ENCODE assay signal across 19 cellular contexts in genomic region chr16:87133966-87134945, GRCh38.
DNase-seq lines count a peak whose midpoint lies in the region; ATAC-seq and TF ChIP-seq lines count a peak whose summit lies in the region.
"Had no signal": no experiment of that assay in that cellular context is flagged by ENCODE, and none has a peak within 500 bp of the region (broad histone marks: within the 10 kb centered on the region; RNA-seq: fewer than 3 reads in every experiment).

No MANE protein-coding gene starts in this region.

- peaks cover 2% of the 10 kb centered on the region for H3K27me3 Mint-ChIP-seq in WTC11 (ENCODE audit: low read depth)

- intact Hi-C loops in posterior vena cava (cut with DNase I), result no loop called here

- peak overlapping the region; percentile 40; the same call in 1 of the 2 replicates for H3K27ac Mint-ChIP-seq in WTC11
- H3K27ac Mint-ChIP-seq: CD8-positive, alpha-beta memory T cell; HFFc6 had no signal

- CTCF ChIA-PET in WTC11 (lab: Charles Lee), result interaction anchor here (0.8 to 1.4 kb wide), 2 partner anchors 57 to 72 kb away, joined by 3 read pairs; no protein-coding TSS in a partner anchor

- no peak overlapping the region for H3K4me3 ChIP-seq in H7 (ENCODE audit: insufficient read depth, low read depth, low read length)
- H3K4me3 ChIP-seq: MG63, Peyer's patch had no signal

- POLR2A ChIA-PET in WTC11 (lab: Charles Lee), result interaction anchor here (0.6 kb wide), 1 partner anchor 608 kb away, joined by 3 read pairs; no protein-coding TSS in a partner anchor

- ATAC-seq in WTC11, result no peak

- H3K27me3 ChIP-seq in H7 (ENCODE audit: control insufficient read depth, insufficient read depth, low read length), result no peaks in the 10 kb centered on the region
- H3K27me3 ChIP-seq: MG63, Peyer's patch had no signal

- no peak overlapping the region for H3K4me3 Mint-ChIP-seq in WTC11
- H3K4me3 Mint-ChIP-seq: CD8-positive, alpha-beta memory T cell; HFFc6 had no signal

- peaks cover 11% of the 10 kb centered on the region for H3K36me3 Mint-ChIP-seq in WTC11

- TF ChIP-seq CTCF in WTC11 (IDR thresholded peaks at IDR 0.05), result no peak

- no peaks in the 10 kb centered on the region for H3K36me3 ChIP-seq in H7 (replicated peaks; ENCODE audit: control insufficient read depth, insufficient read depth, low read length)
- H3K36me3 ChIP-seq: MG63, Peyer's patch had no signal

- no peaks in the 10 kb centered on the region for H3K4me1 Mint-ChIP-seq in WTC11
- H3K4me1 Mint-ChIP-seq: CD8-positive, alpha-beta memory T cell had no signal

- DNase-seq in H7, result peak; percentile 11
- DNase-seq in WTC11 (ENCODE audit: low spot score), result no peak
- DNase-seq in mesenteric fat pad (ENCODE audit: low spot score), result peak; percentile 72
- peak; percentile 60 for DNase-seq in posterior vena cava (ENCODE audit: low spot score)
- DNase-seq in cerebellar cortex (ENCODE audit: low spot score), result no peak
- DNase-seq in NCI-H2107 treated with DMSO at 0.1 percent for 48 hours (lab: John Stamatoyannopoulos, UW; ENCODE audit: unreplicated experiment), result no peak
- no peak for DNase-seq in cerebellar nuclear complex (lab: John Stamatoyannopoulos, UW)
- DNase-seq: Calu3; CD8-positive, alpha-beta memory T cell; GDM1; HFFc6; MG63; NCI-H1048; NCI-H1417 treated with DMSO at 0.1 percent for 48 hours; NCI-H187; NCI-H2107; NCI-H69; NK-92 treated with Interleukin-12 subunit alpha and Interleukin-12 subunit beta, amount 100 ng/mL, for 24 hours; Peyer's patch had no signal

- peaks cover 22% of the 10 kb centered on the region for H3K9me3 Mint-ChIP-seq in WTC11
- H3K9me3 Mint-ChIP-seq: CD8-positive, alpha-beta memory T cell had no signal

TF ChIP-seq in WTC11, 78 proteins besides CTCF, POLR2A, EP300 and RAD21:
- no peak for TF ChIP-seq PREB (CRISPR knock-in tag; IDR thresholded peaks at IDR 0.05; ENCODE audit: borderline replicate concordance)
- TF ChIP-seq EMX1 (CRISPR knock-in tag; IDR thresholded peaks at IDR 0.05), result no peak
- no peak for TF ChIP-seq E2F1 (CRISPR knock-in tag; IDR thresholded peaks at IDR 0.05)
- no peak for TF ChIP-seq ZNF423 (CRISPR knock-in tag; IDR thresholded peaks at IDR 0.05)
- no peak for TF ChIP-seq FOXJ3 (CRISPR knock-in tag; IDR thresholded peaks at IDR 0.05; ENCODE audit: borderline replicate concordance)
- no peak for TF ChIP-seq ELF4 (CRISPR knock-in tag; IDR thresholded peaks at IDR 0.05; ENCODE audit: low read depth)
- no peak for TF ChIP-seq RELA (CRISPR knock-in tag; IDR thresholded peaks at IDR 0.05; ENCODE audit: borderline replicate concordance)
- TF ChIP-seq FOXP1 (CRISPR knock-in tag; IDR thresholded peaks at IDR 0.05; ENCODE audit: borderline replicate concordance), result no peak
- TF ChIP-seq KAT7 (CRISPR knock-in tag; IDR thresholded peaks at IDR 0.05; ENCODE audit: borderline replicate concordance), result no peak
- no peak for TF ChIP-seq AR (CRISPR knock-in tag; IDR thresholded peaks at IDR 0.05)
- TF ChIP-seq ZNF317 (CRISPR knock-in tag; IDR thresholded peaks at IDR 0.05; ENCODE audit: borderline replicate concordance, low read depth), result no peak
- no peak for TF ChIP-seq NFE2L1 (CRISPR knock-in tag; IDR thresholded peaks at IDR 0.05)
- TF ChIP-seq SMAD3 (CRISPR knock-in tag; IDR thresholded peaks at IDR 0.05; ENCODE audit: borderline replicate concordance), result no peak
- TF ChIP-seq MAX (CRISPR knock-in tag; IDR thresholded peaks at IDR 0.05), result no peak
- no peak for TF ChIP-seq PRRX2 (CRISPR knock-in tag; IDR thresholded peaks at IDR 0.05)
- TF ChIP-seq TCF7 (CRISPR knock-in tag; IDR thresholded peaks at IDR 0.05; ENCODE audit: low read depth), result no peak
- no peak for TF ChIP-seq ZNF281 (CRISPR knock-in tag; IDR thresholded peaks at IDR 0.05)
- no peak for TF ChIP-seq SOX15 (CRISPR knock-in tag; IDR thresholded peaks at IDR 0.05)
- no peak for TF ChIP-seq NFATC4 (CRISPR knock-in tag; IDR thresholded peaks at IDR 0.05)
- no peak for TF ChIP-seq ZNF219 (CRISPR knock-in tag; IDR thresholded peaks at IDR 0.05; ENCODE audit: borderline replicate concordance)

Comparison
In these comparisons a context has a peak if more than half of its experiments do, and no peak if none do; other contexts are left out.
1. DNase-seq: peak in H7 (single experiment), mesenteric fat pad (single experiment) and posterior vena cava (single experiment); none in WTC11 (single experiment), cerebellar cortex (single experiment), NCI-H2107 treated with DMSO at 0.1 percent for 48 hours (single experiment) and cerebellar nuclear complex (0 of 2).